Comparison of ENCODE assay signal across 9 cellular contexts in genomic region chr6:143678980-143679379, GRCh38. TPM values are rescaled to one million over a fixed set of nuclear protein-coding genes. Genes with fewer than 3 reads are reported as not detected.
A peak's percentile ranks its signal among the peaks of the same experiment; 100 is the strongest.
DNase-seq lines count a peak whose midpoint lies in the region; ATAC-seq and TF ChIP-seq lines count a peak whose summit lies in the region.
"Had no signal": no experiment of that assay in that cellular context is flagged by ENCODE, and none has a peak within 500 bp of the region (broad histone marks: within the 10 kb centered on the region; RNA-seq: fewer than 3 reads in every experiment).

No MANE protein-coding gene starts in this region.

- in situ Hi-C loops in brain microvascular endothelial cell (cut with HindIII; ENCODE audit: low pct_ligation_motif_present, low sequenced_read_pairs): no loop called here

- no peak for ATAC-seq in lung (ENCODE audit: insufficient read depth, low FRiP score)
- no peak for ATAC-seq in upper lobe of left lung (ENCODE audit: low FRiP score in 2 of 2)

- H3K27ac Mint-ChIP-seq in activated naive CD4-positive, alpha-beta T cell treated with anti-CD3 and anti-CD28 coated beads, Interleukin-2, amount 50 U/mL, for 24 hours: no peak overlapping the region

- H3K4me3 ChIP-seq in brain microvascular endothelial cell (ENCODE audit: low read depth, low read length) (peak overlapping the region; percentile 68), lung (peak overlapping the region; percentile 50), upper lobe of left lung (peak overlapping the region; percentile 73 to 90 (median 82))

- TF ChIP-seq EP300 in upper lobe of left lung (IDR thresholded peaks at IDR 0.05): no peak

- no peak for TF ChIP-seq POLR2A in upper lobe of left lung (IDR thresholded peaks at IDR 0.05)

- peaks cover 11% of the 10 kb centered on the region for H3K36me3 Mint-ChIP-seq in activated naive CD4-positive, alpha-beta T cell treated with anti-CD3 and anti-CD28 coated beads, Interleukin-2, amount 50 U/mL, for 24 hours

- WGBS in lung, 2 donors: 2 to 6% methylated on average over 3 of the region's 3 CpGs
- WGBS in upper lobe of left lung, 2 donors: 3 to 6% methylated on average over 3 of the region's 3 CpGs

- H3K4me1 Mint-ChIP-seq in activated naive CD4-positive, alpha-beta T cell treated with anti-CD3 and anti-CD28 coated beads, Interleukin-2, amount 50 U/mL, for 24 hours: peaks cover 34% of the 10 kb centered on the region

- H3K27me3 Mint-ChIP-seq in activated naive CD4-positive, alpha-beta T cell treated with anti-CD3 and anti-CD28 coated beads, Interleukin-2, amount 50 U/mL, for 24 hours: no peaks in the 10 kb centered on the region

- peak overlapping the region; percentile 90 for H3K4me3 Mint-ChIP-seq in activated naive CD4-positive, alpha-beta T cell treated with anti-CD3 and anti-CD28 coated beads, Interleukin-2, amount 50 U/mL, for 24 hours

- no peaks in the 10 kb centered on the region for H3K36me3 ChIP-seq in brain microvascular endothelial cell (replicated peaks)
- no peaks in the 10 kb centered on the region for H3K36me3 ChIP-seq in lung (ENCODE audit: control insufficient read depth in 2 of 2, insufficient read depth in 2 of 2, low read length in 2 of 2)
- H3K36me3 ChIP-seq in upper lobe of left lung: no peaks in the 10 kb centered on the region

- H3K27me3 ChIP-seq in brain microvascular endothelial cell (replicated peaks) (no peaks in the 10 kb centered on the region), lung (ENCODE audit: control insufficient read depth, insufficient read depth) (no peaks in the 10 kb centered on the region), upper lobe of left lung (no peaks in the 10 kb centered on the region)

- peaks cover 0 to 2% of the 10 kb centered on the region in 2 donors for H3K4me1 ChIP-seq in lung (ENCODE audit: control insufficient read depth in 2 of 2, insufficient read depth in 2 of 2, low read length in 2 of 2)
- H3K4me1 ChIP-seq in upper lobe of left lung: peaks cover 4 to 26% (median 23%) of the 10 kb centered on the region in 4 donors

- H3K27ac ChIP-seq in brain microvascular endothelial cell: peak overlapping the region; percentile 90
- peak overlapping the region; percentile 53 to 98 for H3K27ac ChIP-seq in lung (ENCODE audit: low read depth in 1 of 2, low read length in 1 of 2)
- peak overlapping the region; percentile 94 to 96 (median 94) for H3K27ac ChIP-seq in upper lobe of left lung

- TF ChIP-seq CTCF in brain microvascular endothelial cell (IDR thresholded peaks at IDR 0.05; ENCODE audit: low read depth, low read length, missing control alignments) (no peak), lung (IDR thresholded peaks at IDR 0.05; ENCODE audit: control extremely low read depth, extremely low read depth) (no peak), upper lobe of left lung (IDR thresholded peaks at IDR 0.05) (no peak)

- H3K9me3 Mint-ChIP-seq in activated naive CD4-positive, alpha-beta T cell treated with anti-CD3 and anti-CD28 coated beads, Interleukin-2, amount 50 U/mL, for 24 hours: peaks cover 15% of the 10 kb centered on the region

- no peak for DNase-seq in activated naive CD4-positive, alpha-beta T cell treated with anti-CD3 and anti-CD28 coated beads, Interleukin-2, amount 50 U/mL, for 16 hours
- DNase-seq in brain microvascular endothelial cell (no peak), lung (ENCODE audit: low spot score) (no peak), upper lobe of left lung (no peak), NCI-H226 (no peak), foreskin melanocyte (no peak), kidney glomerular epithelial cell (lab: John Stamatoyannopoulos, UW) (no peak)
- DNase-seq: DMS153 had no signal

- H3K9me3 ChIP-seq in lung (ENCODE audit: control insufficient read depth in 2 of 2, insufficient read depth in 1 of 2, low read length in 1 of 2) (no peaks in the 10 kb centered on the region), upper lobe of left lung (peaks cover 0 to 4% (median 0%) of the 10 kb centered on the region in 4 donors)

RNA-seq across cellular contexts. Expression of gene PHACTR2, which starts 1.2 kb away (rescaled TPM):
- total RNA-seq in lung (100 to 1,000 TPM in 1 of 2 donors, 10 to 100 TPM in 1; 75.6 to 119 TPM), upper lobe of left lung (100 to 1,000 TPM in 4 of 6 donors, 10 to 100 TPM in 2; 68.1 to 133 (median 109) TPM)
- 10 to 100 TPM; 11.0 to 12.0 TPM for polyA plus RNA-seq in lung
